Comparison of ENCODE assay signal across 27 cellular contexts in genomic region chr10:120453886-120454285, GRCh38. TPM values are rescaled to one million over a fixed set of nuclear protein-coding genes. Genes with fewer than 3 reads are reported as not detected.
"Had no signal": no experiment of that assay in that cellular context is flagged by ENCODE, and none has a peak within 500 bp of the region (broad histone marks: within the 10 kb centered on the region; RNA-seq: fewer than 3 reads in every experiment).

No MANE protein-coding gene starts in this region.

- H3K36me3 Mint-ChIP-seq: activated naive CD4-positive, alpha-beta T cell treated with anti-CD3 and anti-CD28 coated beads, Interleukin-2, amount 10 ng/mL, durations not matched to agents 7 days and 5 days; activated naive CD8-positive, alpha-beta T cell treated with anti-CD3 and anti-CD28 coated beads for 36 hours had no signal

- H3K9me3 Mint-ChIP-seq: activated B cell treated with CpG ODN at 0.5 μM for 24 hours; activated CD4-positive, alpha-beta memory T cell treated with anti-CD3 and anti-CD28 coated beads, Interleukin-2, amount 10 ng/mL, durations not matched to agents 7 days and 5 days; activated naive CD4-positive, alpha-beta T cell treated with anti-CD3 and anti-CD28 coated beads, Interleukin-2, amount 10 ng/mL, durations not matched to agents 7 days and 5 days; activated T-helper 2 cell treated with anti-CD3 and anti-CD28 coated beads, Interferon-gamma antibody, Interleukin-2, Interleukin-4, amounts not matched to agents 10 μg/mL and 5 μg/mL and 100 μg/mL, durations not matched to agents 14 hours and 24 hours and 36 hours; T-helper 1 cell treated with Interleukin-12 subunit alpha and Interleukin-12 subunit beta and Interleukin-4 antibody, amounts not matched to agents 30 μg/mL and 1 μg/mL, for 36 hours had no signal

- DNase-seq: activated B cell treated with CpG ODN at 0.5 μM for 24 hours; activated CD4-positive, alpha-beta memory T cell treated with anti-CD3 and anti-CD28 coated beads, Interleukin-2, amount 10 ng/mL, durations not matched to agents 7 days and 5 days; activated CD4-positive, alpha-beta T cell treated with anti-CD3 and anti-CD28 coated beads for 1 hour; activated CD4-positive, alpha-beta T cell treated with anti-CD3 and anti-CD28 coated beads, Interleukin-2, amount 50 U/mL, for 1 hour; activated gamma-delta T cell treated with Interleukin-2 at 50 U/mL for 16 hours; activated naive CD4-positive, alpha-beta T cell treated with anti-CD3 and anti-CD28 coated beads, Interleukin-2, amount 10 ng/mL, durations not matched to agents 7 days and 5 days; activated naive CD8-positive, alpha-beta T cell treated with anti-CD3 and anti-CD28 coated beads for 36 hours; activated T-cell treated with anti-CD3 and anti-CD28 coated beads for 4 hours; activated T-cell treated with anti-CD3 and anti-CD28 coated beads, Interleukin-2, amount 50 U/mL, for 48 hours; brain microvascular endothelial cell; Kasumi-1; NCI-H1105 treated with DMSO at 0.1 percent for 48 hours; NCI-H1436 treated with DMSO at 0.1 percent for 48 hours; NCI-H187; NCI-H2081; NCI-H2227 treated with DMSO at 0.1 percent for 48 hours; NCI-H446 treated with DMSO at 0.1 percent for 48 hours; NCI-H524 treated with DMSO at 0.1 percent for 48 hours; NCI-H748 treated with DMSO at 0.1 percent for 48 hours; RPMI8226; SK-N-SH had no signal

- ATAC-seq: Right ventricle myocardium inferior had no signal

- H3K36me3 ChIP-seq: brain microvascular endothelial cell, cardiac muscle cell had no signal

- H3K4me3 ChIP-seq: cardiac muscle cell had no signal

- H3K27ac ChIP-seq: brain microvascular endothelial cell, cardiac muscle cell had no signal

- H3K27ac Mint-ChIP-seq: activated B cell treated with CpG ODN at 0.5 μM for 24 hours; activated CD4-positive, alpha-beta memory T cell treated with anti-CD3 and anti-CD28 coated beads, Interleukin-2, amount 10 ng/mL, durations not matched to agents 7 days and 5 days; activated naive CD4-positive, alpha-beta T cell treated with anti-CD3 and anti-CD28 coated beads, Interleukin-2, amount 10 ng/mL, durations not matched to agents 7 days and 5 days; activated naive CD8-positive, alpha-beta T cell treated with anti-CD3 and anti-CD28 coated beads for 36 hours; activated T-helper 2 cell treated with anti-CD3 and anti-CD28 coated beads, Interferon-gamma antibody, Interleukin-2, Interleukin-4, amounts not matched to agents 10 μg/mL and 5 μg/mL and 100 μg/mL, durations not matched to agents 14 hours and 24 hours and 36 hours; T-helper 1 cell treated with Interleukin-12 subunit alpha and Interleukin-12 subunit beta and Interleukin-4 antibody, amounts not matched to agents 30 μg/mL and 1 μg/mL, for 36 hours had no signal

- H3K4me1 Mint-ChIP-seq: activated naive CD8-positive, alpha-beta T cell treated with anti-CD3 and anti-CD28 coated beads for 36 hours had no signal

- H3K9me3 ChIP-seq: SK-N-SH had no signal

- H3K4me3 Mint-ChIP-seq: activated B cell treated with CpG ODN at 0.5 μM for 24 hours; activated CD4-positive, alpha-beta memory T cell treated with anti-CD3 and anti-CD28 coated beads, Interleukin-2, amount 10 ng/mL, durations not matched to agents 7 days and 5 days; activated naive CD4-positive, alpha-beta T cell treated with anti-CD3 and anti-CD28 coated beads, Interleukin-2, amount 10 ng/mL, durations not matched to agents 7 days and 5 days; activated naive CD8-positive, alpha-beta T cell treated with anti-CD3 and anti-CD28 coated beads for 36 hours; T-helper 1 cell treated with Interleukin-12 subunit alpha and Interleukin-12 subunit beta and Interleukin-4 antibody, amounts not matched to agents 30 μg/mL and 1 μg/mL, for 36 hours had no signal

RNA-seq across cellular contexts. Expression of gene PLPP4, which starts 3.1 kb away (rescaled TPM):
- total RNA-seq: activated B cell treated with CpG ODN at 0.5 μM for 24 hours; activated CD4-positive, alpha-beta memory T cell treated with anti-CD3 and anti-CD28 coated beads, Interleukin-2, amount 10 ng/mL, durations not matched to agents 7 days and 5 days; activated CD8-positive, alpha-beta memory T cell treated with anti-CD3 and anti-CD28 coated beads for 36 hours; activated naive CD8-positive, alpha-beta T cell treated with anti-CD3 and anti-CD28 coated beads for 36 hours; activated T-helper 2 cell treated with anti-CD3 and anti-CD28 coated beads, Interferon-gamma antibody, Interleukin-2, Interleukin-4, amounts not matched to agents 10 μg/mL and 5 μg/mL and 100 μg/mL, durations not matched to agents 14 hours and 24 hours and 36 hours; OCI-LY7; Right ventricle myocardium inferior had no signal
